In the genomic region with DNA sequence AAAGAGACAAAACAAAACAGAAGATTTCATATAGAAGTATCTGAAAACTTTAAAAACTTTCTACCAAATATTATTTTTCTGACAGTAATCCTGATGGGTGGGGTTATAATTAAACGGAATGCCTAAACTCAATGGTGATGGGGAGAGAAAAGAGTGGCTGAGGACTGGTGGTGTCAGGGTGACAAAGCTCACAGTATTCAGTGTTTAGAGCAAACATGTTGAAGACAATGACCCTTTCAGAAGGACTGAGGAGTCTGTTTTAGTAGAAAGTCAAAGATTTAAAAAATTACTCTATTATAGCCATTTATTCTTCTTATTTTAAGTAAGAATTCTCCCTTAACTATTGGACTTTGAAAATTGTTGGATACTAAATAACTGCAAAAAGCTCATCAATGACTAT, we compare ENCODE assay signal across 26 cellular contexts.
"Had no signal": no experiment of that assay in that cellular context is flagged by ENCODE, and none has a peak within 500 bp of the region (broad histone marks: within the 10 kb centered on the region; RNA-seq: fewer than 3 reads in every experiment).

No MANE protein-coding gene starts in this region.

- FAIRE-seq: K562, TTC549 had no signal

- DNase-seq: activated CD4-positive, alpha-beta T cell treated with anti-CD3 and anti-CD28 coated beads, Interleukin-2, amount 10 ng/mL, durations not matched to agents 24 days and 14 days; activated CD4-positive, alpha-beta T cell treated with anti-CD3 and anti-CD28 coated beads, Interleukin-2, amount 50 U/mL, for 4 hours; activated CD8-positive, alpha-beta T cell treated with anti-CD3 and anti-CD28 coated beads for 36 hours; activated gamma-delta T cell; activated naive CD4-positive, alpha-beta T cell treated with Interleukin-2 at 50 U/mL for 16 hours; activated naive CD8-positive, alpha-beta T cell treated with anti-CD3 and anti-CD28 coated beads, Interleukin-2, amount 10 ng/mL, durations not matched to agents 7 days and 5 days; activated T-cell treated with anti-CD3 and anti-CD28 coated beads, Interleukin-2, amount 50 U/mL, for 1 hour; activated T-cell treated with anti-CD3 and anti-CD28 coated beads, Interleukin-2, amount 50 U/mL, for 72 hours; NCI-H1048; NCI-H1105 treated with DMSO at 0.1 percent for 48 hours; NCI-H1436; NCI-H1694; NCI-H1930; NCI-H2081 treated with DMSO at 0.1 percent for 48 hours; NCI-H226; NCI-H446 treated with DMSO at 0.1 percent for 48 hours; NCI-H524 treated with DMSO at 0.1 percent for 48 hours; SHP77; SK-N-SH had no signal

- ATAC-seq: activated CD8-positive, alpha-beta T cell treated with anti-CD3 and anti-CD28 coated beads for 36 hours; activated T-cell treated with anti-CD3 and anti-CD28 coated beads, Interleukin-2, amount 50 U/mL, for 72 hours; activated T-helper 17 cell treated with anti-CD3 and anti-CD28 coated beads, Interleukin-2, amount 50 U/mL, for 72 hours; K562; Panc1 had no signal

- H3K27ac ChIP-seq: ascending aorta, cardiac muscle cell, SJSA1 had no signal

- H3K36me3 ChIP-seq: ascending aorta, cardiac muscle cell, SJSA1 had no signal

- H3K4me1 ChIP-seq: ascending aorta, SJSA1 had no signal

- H3K4me3 ChIP-seq: ascending aorta, cardiac muscle cell, K562, SJSA1 had no signal

- H3K9me3 ChIP-seq: ascending aorta, SJSA1, SK-N-SH had no signal

- H3K27me3 ChIP-seq: ascending aorta, cardiac muscle cell, SJSA1 had no signal
